ENCODE assay signal across 25 cellular contexts in the genomic region with DNA sequence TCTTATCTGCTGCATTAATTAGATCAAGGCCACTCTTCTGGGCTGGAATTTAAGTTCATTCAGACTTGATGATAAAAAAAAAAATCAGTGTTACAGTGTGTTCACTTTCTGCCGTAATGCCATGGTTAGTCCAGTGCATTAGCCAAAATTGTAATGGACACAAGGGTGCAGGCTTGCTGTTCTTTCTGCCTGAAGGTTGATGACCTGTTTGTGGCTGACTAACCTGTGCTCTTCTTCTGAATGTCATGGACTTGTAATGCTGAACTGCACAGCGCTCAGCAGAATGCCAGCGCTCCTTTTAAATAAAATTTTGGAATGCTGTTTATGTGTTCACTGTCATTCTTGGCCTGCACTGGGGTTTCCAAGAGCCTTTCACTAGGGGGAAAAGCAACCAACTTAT.
DNase-seq lines count a peak whose midpoint lies in the region; ATAC-seq, FAIRE-seq and TF ChIP-seq lines count a peak whose summit lies in the region.
"Had no signal": no experiment of that assay in that cellular context is flagged by ENCODE, and none has a peak within 500 bp of the region (broad histone marks: within the 10 kb centered on the region; RNA-seq: fewer than 3 reads in every experiment).

No MANE protein-coding gene starts in this region.

- CTCF ChIA-PET in A549 (lab: Yijun Ruan, JAX) = no interaction called here
- CTCF ChIA-PET in activated naive CD4-positive, alpha-beta T cell treated with anti-CD3 and anti-CD28 coated beads, Interleukin-2, amount 10 ng/mL, durations not matched to agents 7 days and 5 days (lab: Charles Lee) = no interaction called here

- no peak overlapping the region for H3K4me2 ChIP-seq in A549
- H3K4me2 ChIP-seq: BLaER1 treated with 17β-estradiol and CSF1 and Interleukin-3, amounts not matched to agents 10 nM and 100 nM had no signal

- 64% methylated on average over 3 of the region's 3 CpGs for WGBS in A549 (ENCODE audit: missing lambda C conversion rate)
- WGBS in adrenal gland, 4 donors = 40 to 65% (median 51%) methylated on average over 3 of the region's 3 CpGs

- TF ChIP-seq EP300 in A549 (IDR thresholded peaks at IDR 0.05) = no peak

- no peak for ATAC-seq in A549
- ATAC-seq: GM12878 had no signal

- in situ Hi-C loops in GM13977 (cut with MboI; ENCODE audit: low pct_unique_long_range_greater_than_20kb, low sequenced_read_pairs, unreplicated experiment) = no loop called here

- intact Hi-C loops in adrenal gland (cut with DNase I) = loop anchor here (10.0 kb wide), 1 partner anchor 221 kb away; no protein-coding TSS in a partner anchor

- no peaks in the 10 kb centered on the region for H3K27me3 Mint-ChIP-seq in activated naive CD4-positive, alpha-beta T cell treated with anti-CD3 and anti-CD28 coated beads, Interleukin-2, amount 10 ng/mL, durations not matched to agents 7 days and 5 days
- H3K27me3 Mint-ChIP-seq: B cell; CD4-positive, alpha-beta memory T cell; CD4-positive, CD25-positive, alpha-beta regulatory T cell; CD8-positive, alpha-beta memory T cell had no signal

- TF ChIP-seq CTCF in A549 (IDR thresholded peaks at IDR 0.05) (no peak), adrenal gland (IDR thresholded peaks at IDR 0.05) (peak in 5 of 6 experiments; percentile 22 to 49 (median 41)), GM13977 (IDR thresholded peaks at IDR 0.05; ENCODE audit: extremely low read depth, insufficient read depth, missing control alignments) (no peak)

- POLR2A ChIA-PET in A549 (lab: Yijun Ruan, JAX) = no interaction called here

- no peak overlapping the region for H3K4me3 ChIP-seq in A549
- H3K4me3 ChIP-seq in HUES48 (ENCODE audit: low read depth, low read length) = 0 out of 2 replicates have a peak overlapping the region, but pooled peaks have one; percentile 8
- no peak overlapping the region for H3K4me3 ChIP-seq in adrenal gland
- no peak overlapping the region for H3K4me3 ChIP-seq in iPS-20b (ENCODE audit: low read length)
- H3K4me3 ChIP-seq: BLaER1 treated with 17β-estradiol and CSF1 and Interleukin-3, amounts not matched to agents 10 nM and 100 nM; GM12878 had no signal

- H3K27me3 ChIP-seq in HUES48 (ENCODE audit: control insufficient read depth, insufficient read depth, low read length) (no peaks in the 10 kb centered on the region), adrenal gland (no peaks in the 10 kb centered on the region), iPS-20b (ENCODE audit: insufficient read depth, low read length) (no peaks in the 10 kb centered on the region)
- H3K27me3 ChIP-seq: BLaER1 treated with 17β-estradiol and CSF1 and Interleukin-3, amounts not matched to agents 10 nM and 100 nM had no signal

- H3K4me1 ChIP-seq in A549 (peaks cover 13% of the 10 kb centered on the region; the same call in 1 of the 3 replicates), HUES48 (ENCODE audit: control insufficient read depth, insufficient read depth, low read length) (no peaks in the 10 kb centered on the region), adrenal gland (replicated peaks in 1 of 2) (peaks cover 9 to 20% of the 10 kb centered on the region in 2 donors), iPS-20b (ENCODE audit: insufficient read depth, low read length) (peaks cover 14% of the 10 kb centered on the region)
- H3K4me1 ChIP-seq: BLaER1 treated with 17β-estradiol and CSF1 and Interleukin-3, amounts not matched to agents 10 nM and 100 nM had no signal

- H3K27ac Mint-ChIP-seq in activated naive CD4-positive, alpha-beta T cell treated with anti-CD3 and anti-CD28 coated beads, Interleukin-2, amount 10 ng/mL, durations not matched to agents 7 days and 5 days = no peak overlapping the region
- H3K27ac Mint-ChIP-seq: B cell; CD14-positive monocyte; CD4-positive, alpha-beta memory T cell; CD4-positive, CD25-positive, alpha-beta regulatory T cell; CD8-positive, alpha-beta memory T cell had no signal

- no peak for TF ChIP-seq RAD21 in A549 (conservative IDR thresholded peaks at IDR 0.05 in 1 of 2, IDR thresholded peaks at IDR 0.05 in 1 of 2)

- H3K27ac ChIP-seq in A549 (peak overlapping the region; percentile 59 to 67), HUES48 (ENCODE audit: low read depth, low read length) (no peak overlapping the region), adrenal gland (peak overlapping the region in 1 of 5 donors; percentile 13), iPS-20b (ENCODE audit: low read length) (peak overlapping the region; percentile 20)
- H3K27ac ChIP-seq: 22Rv1; BLaER1 treated with 17β-estradiol and CSF1 and Interleukin-3, amounts not matched to agents 10 nM and 100 nM had no signal

- no peak overlapping the region for H3K9ac ChIP-seq in HUES48 (ENCODE audit: low read depth, low read length)
- H3K9ac ChIP-seq in iPS-20b (ENCODE audit: low read depth, low read length) = no peak overlapping the region
- H3K9ac ChIP-seq: BLaER1 treated with 17β-estradiol and CSF1 and Interleukin-3, amounts not matched to agents 10 nM and 100 nM had no signal

- H3K9me3 ChIP-seq in A549 (peaks cover 19% of the 10 kb centered on the region), HUES48 (ENCODE audit: control insufficient read depth, insufficient read depth, low read length) (peaks cover 86% of the 10 kb centered on the region), adrenal gland (replicated peaks in 1 of 3) (no peaks in the 10 kb centered on the region), iPS-20b (ENCODE audit: insufficient read depth, low read depth, low read length) (peaks cover 25% of the 10 kb centered on the region)

- no peaks in the 10 kb centered on the region for H3K36me3 Mint-ChIP-seq in activated naive CD4-positive, alpha-beta T cell treated with anti-CD3 and anti-CD28 coated beads, Interleukin-2, amount 10 ng/mL, durations not matched to agents 7 days and 5 days
- H3K36me3 Mint-ChIP-seq: CD14-positive monocyte; CD4-positive, alpha-beta memory T cell; CD4-positive, CD25-positive, alpha-beta regulatory T cell; CD8-positive, alpha-beta memory T cell had no signal

- no peaks in the 10 kb centered on the region for H3K4me1 Mint-ChIP-seq in activated naive CD4-positive, alpha-beta T cell treated with anti-CD3 and anti-CD28 coated beads, Interleukin-2, amount 10 ng/mL, durations not matched to agents 7 days and 5 days
- H3K4me1 Mint-ChIP-seq: B cell; CD14-positive monocyte; CD4-positive, alpha-beta memory T cell; CD4-positive, CD25-positive, alpha-beta regulatory T cell; CD8-positive, alpha-beta memory T cell had no signal

- H3K36me3 ChIP-seq in HUES48 (ENCODE audit: control insufficient read depth, insufficient read depth, low read length) (no peaks in the 10 kb centered on the region), adrenal gland (replicated peaks in 1 of 2) (no peaks in the 10 kb centered on the region), iPS-20b (ENCODE audit: insufficient read depth, low read depth, low read length) (no peaks in the 10 kb centered on the region)
- H3K36me3 ChIP-seq: BLaER1 treated with 17β-estradiol and CSF1 and Interleukin-3, amounts not matched to agents 10 nM and 100 nM had no signal

- no peak overlapping the region for H3K4me3 Mint-ChIP-seq in activated naive CD4-positive, alpha-beta T cell treated with anti-CD3 and anti-CD28 coated beads, Interleukin-2, amount 10 ng/mL, durations not matched to agents 7 days and 5 days
- H3K4me3 Mint-ChIP-seq: B cell; CD14-positive monocyte; CD4-positive, alpha-beta memory T cell; CD4-positive, CD25-positive, alpha-beta regulatory T cell; CD8-positive, alpha-beta memory T cell had no signal

- H3K9me3 Mint-ChIP-seq in activated naive CD4-positive, alpha-beta T cell treated with anti-CD3 and anti-CD28 coated beads, Interleukin-2, amount 10 ng/mL, durations not matched to agents 7 days and 5 days = peaks cover 34% of the 10 kb centered on the region

- TF ChIP-seq POLR2A in A549 (IDR thresholded peaks at IDR 0.05; ENCODE audit: low read length) (no peak), adrenal gland (IDR thresholded peaks at IDR 0.05) (no peak)

- no peak for FAIRE-seq in A549 (lab: Jason Lieb, UNC)
- FAIRE-seq: GM12878, GM12892 had no signal

- no peak for DNase-seq in A549 (ENCODE audit: low read depth in 1 of 2, low spot score in 1 of 2)
- peak; percentile 46 to 75 (median 60) for DNase-seq in adrenal gland
- no peak for DNase-seq in AML-193 (lab: John Stamatoyannopoulos, UW)
- DNase-seq in activated naive CD4-positive, alpha-beta T cell treated with anti-CD3 and anti-CD28 coated beads, Interleukin-2, amount 10 ng/mL, durations not matched to agents 7 days and 5 days = no peak
- no peak for DNase-seq in GM13977 (ENCODE audit: low spot score)
- DNase-seq: ACHN; CD4-positive, alpha-beta memory T cell; CD4-positive, CD25-positive, alpha-beta regulatory T cell; CD8-positive, alpha-beta memory T cell; COR-L47; DMS 273 treated with DMSO at 0.1 percent for 48 hours; DMS153; DMS53; DMS79; DND-41; EL; GDM1 had no signal

TF ChIP-seq in A549, 52 proteins besides CTCF, POLR2A, EP300 and RAD21 (continues in another document):
- TF ChIP-seq CBX8 (IDR thresholded peaks at IDR 0.05) = no peak
- no peak for TF ChIP-seq CHD4 (IDR thresholded peaks at IDR 0.05; ENCODE audit: borderline replicate concordance)
- no peak for TF ChIP-seq NPAS2 (CRISPR knock-in tag; IDR thresholded peaks at IDR 0.05; ENCODE audit: borderline replicate concordance)
- TF ChIP-seq RNF2 (IDR thresholded peaks at IDR 0.05; ENCODE audit: borderline replicate concordance, low read depth) = no peak
- no peak for TF ChIP-seq NFE2L2 (conservative IDR thresholded peaks at IDR 0.05; ENCODE audit: low read length)
- TF ChIP-seq, protein P1, sequence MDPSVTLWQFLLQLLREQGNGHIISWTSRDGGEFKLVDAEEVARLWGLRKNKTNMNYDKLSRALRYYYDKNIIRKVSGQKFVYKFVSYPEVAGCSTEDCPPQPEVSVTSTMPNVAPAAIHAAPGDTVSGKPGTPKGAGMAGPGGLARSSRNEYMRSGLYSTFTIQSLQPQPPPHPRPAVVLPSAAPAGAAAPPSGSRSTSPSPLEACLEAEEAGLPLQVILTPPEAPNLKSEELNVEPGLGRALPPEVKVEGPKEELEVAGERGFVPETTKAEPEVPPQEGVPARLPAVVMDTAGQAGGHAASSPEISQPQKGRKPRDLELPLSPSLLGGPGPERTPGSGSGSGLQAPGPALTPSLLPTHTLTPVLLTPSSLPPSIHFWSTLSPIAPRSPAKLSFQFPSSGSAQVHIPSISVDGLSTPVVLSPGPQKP (IDR thresholded peaks at IDR 0.05; ENCODE audit: low read depth, low read length) = no peak
- TF ChIP-seq, protein P2, sequence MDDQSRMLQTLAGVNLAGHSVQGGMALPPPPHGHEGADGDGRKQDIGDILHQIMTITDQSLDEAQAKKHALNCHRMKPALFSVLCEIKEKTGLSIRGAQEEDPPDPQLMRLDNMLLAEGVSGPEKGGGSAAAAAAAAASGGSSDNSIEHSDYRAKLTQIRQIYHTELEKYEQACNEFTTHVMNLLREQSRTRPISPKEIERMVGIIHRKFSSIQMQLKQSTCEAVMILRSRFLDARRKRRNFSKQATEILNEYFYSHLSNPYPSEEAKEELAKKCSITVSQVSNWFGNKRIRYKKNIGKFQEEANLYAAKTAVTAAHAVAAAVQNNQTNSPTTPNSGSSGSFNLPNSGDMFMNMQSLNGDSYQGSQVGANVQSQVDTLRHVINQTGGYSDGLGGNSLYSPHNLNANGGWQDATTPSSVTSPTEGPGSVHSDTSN (IDR thresholded peaks at IDR 0.05) = no peak
- no peak for TF ChIP-seq RFX5 (IDR thresholded peaks at IDR 0.05)
- TF ChIP-seq TFCP2L1 (CRISPR knock-in tag; IDR thresholded peaks at IDR 0.05) = no peak
- TF ChIP-seq CHD2 (IDR thresholded peaks at IDR 0.05; ENCODE audit: low read length, partially characterized antibody) = no peak

Comparison
In these comparisons a context has a peak if more than half of its experiments do, and no peak if none do; other contexts are left out.
1. DNase-seq: peak in adrenal gland (7 of 7); none in A549 (0 of 2), AML-193 (0 of 2), activated naive CD4-positive, alpha-beta T cell treated with anti-CD3 and anti-CD28 coated beads, Interleukin-2, amount 10 ng/mL, durations not matched to agents 7 days and 5 days (single experiment) and GM13977 (single experiment).
2. CTCF ChIP-seq: peak in adrenal gland (5 of 6); none in A549 (single experiment) and GM13977 (single experiment).